10 cellular contexts compared by ENCODE assay signal in genomic region chr15:60795889-60796288, GRCh38.
DNase-seq lines count a peak whose midpoint lies in the region; ATAC-seq and TF ChIP-seq lines count a peak whose summit lies in the region.
"Had no signal": no experiment of that assay in that cellular context is flagged by ENCODE, and none has a peak within 500 bp of the region (broad histone marks: within the 10 kb centered on the region; RNA-seq: fewer than 3 reads in every experiment).

No MANE protein-coding gene starts in this region.

- H3K9me3 Mint-ChIP-seq in activated T-cell treated with anti-CD3 and anti-CD28 coated beads, Interleukin-2, amount 50 U/mL, for 4 hours, result peaks cover 15% of the 10 kb centered on the region

- no peaks in the 10 kb centered on the region for H3K27me3 ChIP-seq in psoas muscle (ENCODE audit: insufficient read depth in 3 of 3, low read length in 2 of 3)

- intact Hi-C loops in psoas muscle (cut with DNase I) (no loop called here), Right ventricle myocardium superior (cut with DNase I) (no loop called here)

- peaks cover 74% of the 10 kb centered on the region for H3K4me1 Mint-ChIP-seq in activated T-cell treated with anti-CD3 and anti-CD28 coated beads, Interleukin-2, amount 50 U/mL, for 4 hours (ENCODE audit: low read depth)

- no peak for TF ChIP-seq CTCF in GM10266 (IDR thresholded peaks at IDR 0.05; ENCODE audit: control insufficient read depth, insufficient read depth, low read depth, missing control alignments)
- TF ChIP-seq CTCF in psoas muscle (IDR thresholded peaks at IDR 0.05), result no peak

- H3K36me3 ChIP-seq in psoas muscle (ENCODE audit: insufficient read depth in 1 of 2, low read depth in 1 of 2), result no peaks in the 10 kb centered on the region

- ATAC-seq in HG02973 (IDR thresholded peaks at IDR 0.05; ENCODE audit: unreplicated experiment), result peak; percentile 90
- peak; percentile 41 to 44 for ATAC-seq in activated T-cell treated with anti-CD3 and anti-CD28 coated beads, Interleukin-2, amount 50 U/mL, for 4 hours
- no peak for ATAC-seq in psoas muscle
- no peak for ATAC-seq in Right ventricle myocardium superior (ENCODE audit: poor library complexity)

- DNase-seq in GM10266 (ENCODE audit: extremely low spot score) (peak; percentile 64), GM19240 (ENCODE audit: insufficient read length, low spot score) (peak; percentile 59), NCI-H146 (lab: John Stamatoyannopoulos, UW) (no peak), psoas muscle (no peak), Right ventricle myocardium superior (no peak), NCI-H2107 (lab: John Stamatoyannopoulos, UW) (no peak)
- no peak for DNase-seq in activated T-cell treated with anti-CD3 and anti-CD28 coated beads, Interleukin-2, amount 50 U/mL, for 4 hours

- WGBS in psoas muscle, 3 donors, result 83 to 97% (median 92%) methylated on average over 4 of the region's 4 CpGs

- peaks cover 7% of the 10 kb centered on the region for H3K9me3 ChIP-seq in psoas muscle

- no peak overlapping the region for H3K4me3 ChIP-seq in psoas muscle

- H3K4me3 Mint-ChIP-seq in activated T-cell treated with anti-CD3 and anti-CD28 coated beads, Interleukin-2, amount 50 U/mL, for 4 hours, result peak overlapping the region; percentile 30

- H3K27ac ChIP-seq in psoas muscle, result no peak overlapping the region
- H3K27ac ChIP-seq: KMS-11, parathyroid adenoma had no signal

- H3K36me3 Mint-ChIP-seq in activated T-cell treated with anti-CD3 and anti-CD28 coated beads, Interleukin-2, amount 50 U/mL, for 4 hours (ENCODE audit: insufficient read depth), result peaks cover 12% of the 10 kb centered on the region

- no peaks in the 10 kb centered on the region for H3K27me3 Mint-ChIP-seq in activated T-cell treated with anti-CD3 and anti-CD28 coated beads, Interleukin-2, amount 50 U/mL, for 4 hours (ENCODE audit: low read depth)

- peaks cover 14% of the 10 kb centered on the region for H3K4me1 ChIP-seq in psoas muscle
- H3K4me1 ChIP-seq: parathyroid adenoma had no signal

Comparison
In these comparisons a context has a peak if more than half of its experiments do, and no peak if none do; other contexts are left out.
1. DNase-seq: peak in GM10266 (single experiment) and GM19240 (single experiment); none in activated T-cell treated with anti-CD3 and anti-CD28 coated beads, Interleukin-2, amount 50 U/mL, for 4 hours (single experiment), NCI-H146 (single experiment), psoas muscle (0 of 2), Right ventricle myocardium superior (single experiment) and NCI-H2107 (single experiment).
2. ATAC-seq: peak in HG02973 (single experiment) and activated T-cell treated with anti-CD3 and anti-CD28 coated beads, Interleukin-2, amount 50 U/mL, for 4 hours (2 of 2); none in psoas muscle (0 of 4) and Right ventricle myocardium superior (single experiment).